8 cellular contexts compared by ENCODE assay signal in genomic region chr12:30754750-30755394, GRCh38. TPM values are rescaled to one million over a fixed set of nuclear protein-coding genes. Genes with fewer than 3 reads are reported as not detected.
DNase-seq lines count a peak whose midpoint lies in the region; ATAC-seq and TF ChIP-seq lines count a peak whose summit lies in the region.

CAPRIN2 (minus strand) TSS chr12:30754951; CDS start chr12:30753520, 1,431 bp downstream.

- peak within 1 kb of the TSS; percentile 60 for H3K27ac ChIP-seq in AG04450 (ENCODE audit: low read depth, low read length)
- peak within 1 kb of the TSS; percentile 92 for H3K27ac ChIP-seq in VCaP
- H3K27ac ChIP-seq in breast epithelium: peak within 1 kb of the TSS; percentile 85 to 92
- H3K27ac ChIP-seq in skeletal muscle tissue (ENCODE audit: low read depth, low read length): peak within 1 kb of the TSS; percentile 85

- H3K9me3 ChIP-seq in AG04450 (ENCODE audit: control insufficient read depth, insufficient read depth, low read length) (no peaks in the 10 kb centered on the region), breast epithelium (no peaks in the 10 kb centered on the region), iPS-18c (ENCODE audit: control insufficient read depth, insufficient read depth, low read length) (no peaks in the 10 kb centered on the region), skeletal muscle tissue (ENCODE audit: control insufficient read depth in 3 of 3, low read length in 3 of 3) (no peaks in the 10 kb centered on the region)

- H3K4me1 ChIP-seq in breast epithelium (peaks cover 0 to 7% of the 10 kb centered on the region in 2 donors), skeletal muscle tissue (ENCODE audit: control insufficient read depth in 3 of 3, insufficient read depth in 3 of 3, low read length in 3 of 3) (peaks cover 11 to 23% (median 19%) of the 10 kb centered on the region in 3 donors)

- peak within 1 kb of the TSS; percentile 87 to 92 (median 91) for H3K9ac ChIP-seq in skeletal muscle tissue (ENCODE audit: low read depth in 1 of 3, low read length in 3 of 3)

- CTCF ChIA-PET in AG04450 (lab: Charles Lee): interaction anchor here (0.5 to 1.6 kb wide), 7 partner anchors 19 to 101 kb away, joined by 3 to 5 read pairs (median 3); no protein-coding TSS in a partner anchor

- peak; percentile 21 for TF ChIP-seq CTCF in AG04450 (IDR thresholded peaks at IDR 0.05; ENCODE audit: low read depth, low read length)
- TF ChIP-seq CTCF in VCaP (conservative IDR thresholded peaks at IDR 0.05): peak; percentile 73
- peak in 2 of 3 donors; percentile 17 for TF ChIP-seq CTCF in breast epithelium (IDR thresholded peaks at IDR 0.05)

- H3K4me3 ChIP-seq in AG04450 (ENCODE audit: low read depth, low read length): peak within 1 kb of the TSS; percentile 84
- H3K4me3 ChIP-seq in breast epithelium: peak within 1 kb of the TSS; percentile 76 to 90 (median 83)
- H3K4me3 ChIP-seq in iPS-18c (ENCODE audit: insufficient read depth, low read depth, low read length): peak within 1 kb of the TSS; percentile 86
- peak within 1 kb of the TSS; percentile 85 to 97 (median 92) for H3K4me3 ChIP-seq in skeletal muscle tissue (ENCODE audit: low read length in 3 of 3)

- peak; percentile 81 for DNase-seq in AG04450 (ENCODE audit: low read depth, low spot score)
- peak; percentile 97 for DNase-seq in NCI-H2196 (lab: John Stamatoyannopoulos, UW; ENCODE audit: unreplicated experiment)
- peak; percentile 91 to 92 for DNase-seq in breast epithelium (ENCODE audit: low spot score in 2 of 2)

- POLR2A ChIA-PET in AG04450 (lab: Yijun Ruan, JAX): interaction anchor here (1.5 kb wide), 1 partner anchor 41 kb away, joined by 15 read pairs; no protein-coding TSS in a partner anchor

- intact Hi-C loops in breast epithelium (cut with DNase I; ENCODE audit: low total_unique reads): no loop called here

- peak; percentile 94 for ATAC-seq in GM18907 (IDR thresholded peaks at IDR 0.05; ENCODE audit: unreplicated experiment)
- peak; percentile 90 for ATAC-seq in HG03139 (IDR thresholded peaks at IDR 0.05; ENCODE audit: unreplicated experiment)

- H3K27me3 ChIP-seq in AG04450 (ENCODE audit: control insufficient read depth, insufficient read depth, low read length) (no peaks in the 10 kb centered on the region), breast epithelium (no peaks in the 10 kb centered on the region), skeletal muscle tissue (ENCODE audit: control insufficient read depth in 3 of 3, insufficient read depth in 3 of 3, low read length in 3 of 3) (no peaks in the 10 kb centered on the region)

- peak; percentile 42 for TF ChIP-seq POLR2A in breast epithelium (IDR thresholded peaks at IDR 0.05)

- H3K36me3 ChIP-seq in breast epithelium (no peaks in the 10 kb centered on the region), skeletal muscle tissue (ENCODE audit: control insufficient read depth in 3 of 3, insufficient read depth in 3 of 3, low read length in 3 of 3) (peaks cover 0 to 2% (median 0%) of the 10 kb centered on the region in 3 donors)

RNA-seq across cellular contexts. Expression of gene CAPRIN2, which starts in this region (rescaled TPM):
- 13.7 and 15.6 TPM in 2 replicates for polyA plus RNA-seq in AG04450 (2011; rRNA removed)
- polyA minus RNA-seq in AG04450 (2011; rRNA and poly(A)+ RNA removed): 10.2 and 16.6 TPM in 2 replicates
- total RNA-seq in breast epithelium: 10 to 100 TPM; 21.8 to 37.9 (median 29.8) TPM
- total RNA-seq in skeletal muscle tissue: 15.7 TPM

Comparison
In these comparisons a context has a peak if more than half of its experiments do, and no peak if none do; other contexts are left out.
1. Peak in every context shown above with its lines: DNase-seq, ATAC-seq, H3K4me3 ChIP-seq and H3K27ac ChIP-seq.
2. CTCF ChIP-seq: peak in every context shown above with its lines; median percentile 73 in VCaP; 21 in AG04450; 17 in breast epithelium.